2 cellular contexts compared by ENCODE assay signal in the genomic region with DNA sequence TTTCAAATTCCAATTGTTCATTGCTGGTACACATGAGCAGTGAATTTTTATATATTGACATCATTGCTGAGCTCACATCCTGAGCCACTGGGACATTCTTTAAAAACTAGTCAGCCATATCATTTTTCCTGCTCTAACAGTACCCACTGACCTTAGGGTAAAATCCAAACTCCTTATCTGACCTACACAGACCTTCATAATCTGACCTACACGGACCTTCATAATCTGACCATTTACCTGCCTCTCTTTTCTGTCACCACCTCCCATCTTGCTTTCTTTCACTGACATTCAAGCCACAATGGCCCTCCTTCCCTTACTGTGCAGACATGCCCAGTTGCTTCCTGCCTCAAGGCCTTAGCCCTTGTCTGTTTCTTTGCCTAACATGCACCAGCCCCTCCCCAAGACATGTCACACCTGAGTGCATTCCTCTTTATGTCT.
TF ChIP-seq lines count a peak whose summit lies in the region.

No MANE protein-coding gene starts in this region.

TF ChIP-seq in Ishikawa, 13 proteins besides CTCF, POLR2A, EP300 and RAD21:
- TF ChIP-seq EGR1 (IDR thresholded peaks at IDR 0.05) = no peak
- peak; percentile 41; the same call in 1 of the 2 replicates for TF ChIP-seq NFIC (IDR thresholded peaks at IDR 0.05)
- TF ChIP-seq CEBPB (IDR thresholded peaks at IDR 0.05) = no peak
- TF ChIP-seq TEAD4 (IDR thresholded peaks at IDR 0.05) = peak; percentile 58
- TF ChIP-seq, protein P1, sequence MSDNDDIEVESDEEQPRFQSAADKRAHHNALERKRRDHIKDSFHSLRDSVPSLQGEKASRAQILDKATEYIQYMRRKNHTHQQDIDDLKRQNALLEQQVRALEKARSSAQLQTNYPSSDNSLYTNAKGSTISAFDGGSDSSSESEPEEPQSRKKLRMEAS (IDR thresholded peaks at IDR 0.05) = peak; percentile 63
- peak; percentile 39; the same call in 1 of the 2 replicates for TF ChIP-seq TCF12 (IDR thresholded peaks at IDR 0.05; ENCODE audit: low read depth)
- TF ChIP-seq CREB1 (IDR thresholded peaks at IDR 0.05; ENCODE audit: low read depth) = peak; percentile 48; the same call in 1 of the 2 replicates
- peak; percentile 76 for TF ChIP-seq FOXM1 (IDR thresholded peaks at IDR 0.05; ENCODE audit: borderline replicate concordance, low read depth)
- TF ChIP-seq ZBTB7A (IDR thresholded peaks at IDR 0.05; ENCODE audit: low read depth) = no peak
- peak; percentile 48; the same call in 1 of the 2 replicates for TF ChIP-seq YY1 (IDR thresholded peaks at IDR 0.05; ENCODE audit: low read depth)

TF ChIP-seq in K562, 482 proteins besides CTCF, POLR2A, EP300 and RAD21 (continues in another document):
- TF ChIP-seq NELFE (IDR thresholded peaks at IDR 0.05; ENCODE audit: insufficient read depth, insufficient read length) = no peak
- peak; percentile 67 for TF ChIP-seq SMARCA4 (IDR thresholded peaks at IDR 0.05)
- TF ChIP-seq TEAD4 (IDR thresholded peaks at IDR 0.05; ENCODE audit: low read length) = peak; percentile 76
- no peak for TF ChIP-seq TEAD4 (CRISPR knock-in tag; IDR thresholded peaks at IDR 0.05; ENCODE audit: borderline replicate concordance)
- TF ChIP-seq POLR2AphosphoS2 (IDR thresholded peaks at IDR 0.05; ENCODE audit: low read length) = no peak
- peak; percentile 97 to 98 for TF ChIP-seq KDM1A (IDR thresholded peaks at IDR 0.05)
- TF ChIP-seq DPF2 (IDR thresholded peaks at IDR 0.05) = peak; percentile 66
- TF ChIP-seq SOX6 (IDR thresholded peaks at IDR 0.05) = peak; percentile 76
- TF ChIP-seq, protein P2, sequence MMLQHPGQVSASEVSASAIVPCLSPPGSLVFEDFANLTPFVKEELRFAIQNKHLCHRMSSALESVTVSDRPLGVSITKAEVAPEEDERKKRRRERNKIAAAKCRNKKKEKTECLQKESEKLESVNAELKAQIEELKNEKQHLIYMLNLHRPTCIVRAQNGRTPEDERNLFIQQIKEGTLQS (IDR thresholded peaks at IDR 0.05) = peak; percentile 62
- TF ChIP-seq, protein P2 (CRISPR knock-in tag; conservative IDR thresholded peaks at IDR 0.05) = no peak
- TF ChIP-seq, protein P3, sequence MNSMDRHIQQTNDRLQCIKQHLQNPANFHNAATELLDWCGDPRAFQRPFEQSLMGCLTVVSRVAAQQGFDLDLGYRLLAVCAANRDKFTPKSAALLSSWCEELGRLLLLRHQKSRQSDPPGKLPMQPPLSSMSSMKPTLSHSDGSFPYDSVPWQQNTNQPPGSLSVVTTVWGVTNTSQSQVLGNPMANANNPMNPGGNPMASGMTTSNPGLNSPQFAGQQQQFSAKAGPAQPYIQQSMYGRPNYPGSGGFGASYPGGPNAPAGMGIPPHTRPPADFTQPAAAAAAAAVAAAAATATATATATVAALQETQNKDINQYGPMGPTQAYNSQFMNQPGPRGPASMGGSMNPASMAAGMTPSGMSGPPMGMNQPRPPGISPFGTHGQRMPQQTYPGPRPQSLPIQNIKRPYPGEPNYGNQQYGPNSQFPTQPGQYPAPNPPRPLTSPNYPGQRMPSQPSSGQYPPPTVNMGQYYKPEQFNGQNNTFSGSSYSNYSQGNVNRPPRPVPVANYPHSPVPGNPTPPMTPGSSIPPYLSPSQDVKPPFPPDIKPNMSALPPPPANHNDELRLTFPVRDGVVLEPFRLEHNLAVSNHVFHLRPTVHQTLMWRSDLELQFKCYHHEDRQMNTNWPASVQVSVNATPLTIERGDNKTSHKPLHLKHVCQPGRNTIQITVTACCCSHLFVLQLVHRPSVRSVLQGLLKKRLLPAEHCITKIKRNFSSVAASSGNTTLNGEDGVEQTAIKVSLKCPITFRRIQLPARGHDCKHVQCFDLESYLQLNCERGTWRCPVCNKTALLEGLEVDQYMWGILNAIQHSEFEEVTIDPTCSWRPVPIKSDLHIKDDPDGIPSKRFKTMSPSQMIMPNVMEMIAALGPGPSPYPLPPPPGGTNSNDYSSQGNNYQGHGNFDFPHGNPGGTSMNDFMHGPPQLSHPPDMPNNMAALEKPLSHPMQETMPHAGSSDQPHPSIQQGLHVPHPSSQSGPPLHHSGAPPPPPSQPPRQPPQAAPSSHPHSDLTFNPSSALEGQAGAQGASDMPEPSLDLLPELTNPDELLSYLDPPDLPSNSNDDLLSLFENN (IDR thresholded peaks at IDR 0.05; ENCODE audit: low read depth in 2 of 2, low read length in 2 of 2) = no peak
- TF ChIP-seq TCF3 (CRISPR knock-in tag; IDR thresholded peaks at IDR 0.05) = peak; percentile 80
- TF ChIP-seq, protein P4, sequence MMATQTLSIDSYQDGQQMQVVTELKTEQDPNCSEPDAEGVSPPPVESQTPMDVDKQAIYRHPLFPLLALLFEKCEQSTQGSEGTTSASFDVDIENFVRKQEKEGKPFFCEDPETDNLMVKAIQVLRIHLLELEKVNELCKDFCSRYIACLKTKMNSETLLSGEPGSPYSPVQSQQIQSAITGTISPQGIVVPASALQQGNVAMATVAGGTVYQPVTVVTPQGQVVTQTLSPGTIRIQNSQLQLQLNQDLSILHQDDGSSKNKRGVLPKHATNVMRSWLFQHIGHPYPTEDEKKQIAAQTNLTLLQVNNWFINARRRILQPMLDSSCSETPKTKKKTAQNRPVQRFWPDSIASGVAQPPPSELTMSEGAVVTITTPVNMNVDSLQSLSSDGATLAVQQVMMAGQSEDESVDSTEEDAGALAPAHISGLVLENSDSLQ (IDR thresholded peaks at IDR 0.05) = peak; percentile 61
- TF ChIP-seq RCOR1 (IDR thresholded peaks at IDR 0.05; ENCODE audit: borderline replicate concordance in 1 of 2, low read depth in 2 of 2, low read length in 2 of 2) = peak; percentile 52 to 97; a peak in 3 of 4 replicates
- no peak for TF ChIP-seq SMAD4 (CRISPR knock-in tag; conservative IDR thresholded peaks at IDR 0.05)
- 0 out of 2 replicates have a peak, but pooled peaks have one; percentile 24 for TF ChIP-seq JUN (IDR thresholded peaks at IDR 0.05; ENCODE audit: borderline replicate concordance, low read depth, low read length)
- no peak for TF ChIP-seq JUN (CRISPR knock-in tag; IDR thresholded peaks at IDR 0.05; ENCODE audit: borderline replicate concordance)
- peak; percentile 73 for TF ChIP-seq CBFA2T2 (conservative IDR thresholded peaks at IDR 0.05)
- TF ChIP-seq, protein P5, sequence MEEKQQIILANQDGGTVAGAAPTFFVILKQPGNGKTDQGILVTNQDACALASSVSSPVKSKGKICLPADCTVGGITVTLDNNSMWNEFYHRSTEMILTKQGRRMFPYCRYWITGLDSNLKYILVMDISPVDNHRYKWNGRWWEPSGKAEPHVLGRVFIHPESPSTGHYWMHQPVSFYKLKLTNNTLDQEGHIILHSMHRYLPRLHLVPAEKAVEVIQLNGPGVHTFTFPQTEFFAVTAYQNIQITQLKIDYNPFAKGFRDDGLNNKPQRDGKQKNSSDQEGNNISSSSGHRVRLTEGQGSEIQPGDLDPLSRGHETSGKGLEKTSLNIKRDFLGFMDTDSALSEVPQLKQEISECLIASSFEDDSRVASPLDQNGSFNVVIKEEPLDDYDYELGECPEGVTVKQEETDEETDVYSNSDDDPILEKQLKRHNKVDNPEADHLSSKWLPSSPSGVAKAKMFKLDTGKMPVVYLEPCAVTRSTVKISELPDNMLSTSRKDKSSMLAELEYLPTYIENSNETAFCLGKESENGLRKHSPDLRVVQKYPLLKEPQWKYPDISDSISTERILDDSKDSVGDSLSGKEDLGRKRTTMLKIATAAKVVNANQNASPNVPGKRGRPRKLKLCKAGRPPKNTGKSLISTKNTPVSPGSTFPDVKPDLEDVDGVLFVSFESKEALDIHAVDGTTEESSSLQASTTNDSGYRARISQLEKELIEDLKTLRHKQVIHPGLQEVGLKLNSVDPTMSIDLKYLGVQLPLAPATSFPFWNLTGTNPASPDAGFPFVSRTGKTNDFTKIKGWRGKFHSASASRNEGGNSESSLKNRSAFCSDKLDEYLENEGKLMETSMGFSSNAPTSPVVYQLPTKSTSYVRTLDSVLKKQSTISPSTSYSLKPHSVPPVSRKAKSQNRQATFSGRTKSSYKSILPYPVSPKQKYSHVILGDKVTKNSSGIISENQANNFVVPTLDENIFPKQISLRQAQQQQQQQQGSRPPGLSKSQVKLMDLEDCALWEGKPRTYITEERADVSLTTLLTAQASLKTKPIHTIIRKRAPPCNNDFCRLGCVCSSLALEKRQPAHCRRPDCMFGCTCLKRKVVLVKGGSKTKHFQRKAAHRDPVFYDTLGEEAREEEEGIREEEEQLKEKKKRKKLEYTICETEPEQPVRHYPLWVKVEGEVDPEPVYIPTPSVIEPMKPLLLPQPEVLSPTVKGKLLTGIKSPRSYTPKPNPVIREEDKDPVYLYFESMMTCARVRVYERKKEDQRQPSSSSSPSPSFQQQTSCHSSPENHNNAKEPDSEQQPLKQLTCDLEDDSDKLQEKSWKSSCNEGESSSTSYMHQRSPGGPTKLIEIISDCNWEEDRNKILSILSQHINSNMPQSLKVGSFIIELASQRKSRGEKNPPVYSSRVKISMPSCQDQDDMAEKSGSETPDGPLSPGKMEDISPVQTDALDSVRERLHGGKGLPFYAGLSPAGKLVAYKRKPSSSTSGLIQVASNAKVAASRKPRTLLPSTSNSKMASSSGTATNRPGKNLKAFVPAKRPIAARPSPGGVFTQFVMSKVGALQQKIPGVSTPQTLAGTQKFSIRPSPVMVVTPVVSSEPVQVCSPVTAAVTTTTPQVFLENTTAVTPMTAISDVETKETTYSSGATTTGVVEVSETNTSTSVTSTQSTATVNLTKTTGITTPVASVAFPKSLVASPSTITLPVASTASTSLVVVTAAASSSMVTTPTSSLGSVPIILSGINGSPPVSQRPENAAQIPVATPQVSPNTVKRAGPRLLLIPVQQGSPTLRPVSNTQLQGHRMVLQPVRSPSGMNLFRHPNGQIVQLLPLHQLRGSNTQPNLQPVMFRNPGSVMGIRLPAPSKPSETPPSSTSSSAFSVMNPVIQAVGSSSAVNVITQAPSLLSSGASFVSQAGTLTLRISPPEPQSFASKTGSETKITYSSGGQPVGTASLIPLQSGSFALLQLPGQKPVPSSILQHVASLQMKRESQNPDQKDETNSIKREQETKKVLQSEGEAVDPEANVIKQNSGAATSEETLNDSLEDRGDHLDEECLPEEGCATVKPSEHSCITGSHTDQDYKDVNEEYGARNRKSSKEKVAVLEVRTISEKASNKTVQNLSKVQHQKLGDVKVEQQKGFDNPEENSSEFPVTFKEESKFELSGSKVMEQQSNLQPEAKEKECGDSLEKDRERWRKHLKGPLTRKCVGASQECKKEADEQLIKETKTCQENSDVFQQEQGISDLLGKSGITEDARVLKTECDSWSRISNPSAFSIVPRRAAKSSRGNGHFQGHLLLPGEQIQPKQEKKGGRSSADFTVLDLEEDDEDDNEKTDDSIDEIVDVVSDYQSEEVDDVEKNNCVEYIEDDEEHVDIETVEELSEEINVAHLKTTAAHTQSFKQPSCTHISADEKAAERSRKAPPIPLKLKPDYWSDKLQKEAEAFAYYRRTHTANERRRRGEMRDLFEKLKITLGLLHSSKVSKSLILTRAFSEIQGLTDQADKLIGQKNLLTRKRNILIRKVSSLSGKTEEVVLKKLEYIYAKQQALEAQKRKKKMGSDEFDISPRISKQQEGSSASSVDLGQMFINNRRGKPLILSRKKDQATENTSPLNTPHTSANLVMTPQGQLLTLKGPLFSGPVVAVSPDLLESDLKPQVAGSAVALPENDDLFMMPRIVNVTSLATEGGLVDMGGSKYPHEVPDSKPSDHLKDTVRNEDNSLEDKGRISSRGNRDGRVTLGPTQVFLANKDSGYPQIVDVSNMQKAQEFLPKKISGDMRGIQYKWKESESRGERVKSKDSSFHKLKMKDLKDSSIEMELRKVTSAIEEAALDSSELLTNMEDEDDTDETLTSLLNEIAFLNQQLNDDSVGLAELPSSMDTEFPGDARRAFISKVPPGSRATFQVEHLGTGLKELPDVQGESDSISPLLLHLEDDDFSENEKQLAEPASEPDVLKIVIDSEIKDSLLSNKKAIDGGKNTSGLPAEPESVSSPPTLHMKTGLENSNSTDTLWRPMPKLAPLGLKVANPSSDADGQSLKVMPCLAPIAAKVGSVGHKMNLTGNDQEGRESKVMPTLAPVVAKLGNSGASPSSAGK (IDR thresholded peaks at IDR 0.05) = no peak
- TF ChIP-seq ZNF668 (CRISPR knock-in tag; IDR thresholded peaks at IDR 0.05) = no peak
- no peak for TF ChIP-seq ELF2 (CRISPR knock-in tag; IDR thresholded peaks at IDR 0.05)
- no peak for TF ChIP-seq JUND (IDR thresholded peaks at IDR 0.05; ENCODE audit: borderline replicate concordance, low read depth, low read length)
- peak; percentile 40; the same call in 1 of the 3 replicates for TF ChIP-seq JUND (tag; IDR thresholded peaks at IDR 0.05; ENCODE audit: borderline replicate concordance, low read depth, low read length)
- no peak for TF ChIP-seq JUNB (CRISPR knock-in tag; conservative IDR thresholded peaks at IDR 0.05)
- TF ChIP-seq GABPB1 (CRISPR knock-in tag; IDR thresholded peaks at IDR 0.05) = no peak
- 0 out of 4 replicates have a peak, but pooled peaks of 1 of the 2 experiments have one; percentile 15 for TF ChIP-seq TBL1XR1 (IDR thresholded peaks at IDR 0.05; ENCODE audit: low read length in 2 of 2)
- TF ChIP-seq ARID1B (IDR thresholded peaks at IDR 0.05) = peak; percentile 88
- TF ChIP-seq CBFA2T3 (IDR thresholded peaks at IDR 0.05) = peak; percentile 87
- no peak for TF ChIP-seq HMG20B (CRISPR knock-in tag; IDR thresholded peaks at IDR 0.05)
- TF ChIP-seq HLTF (IDR thresholded peaks at IDR 0.05) = no peak
- no peak for TF ChIP-seq RBM25 (IDR thresholded peaks at IDR 0.05; ENCODE audit: low read depth, low read length, severe bottlenecking)
- TF ChIP-seq HDAC2 (IDR thresholded peaks at IDR 0.05) = peak; percentile 92
- TF ChIP-seq ATF7 (IDR thresholded peaks at IDR 0.05) = 0 out of 2 replicates have a peak, but pooled peaks have one; percentile 22
- TF ChIP-seq, protein P6, sequence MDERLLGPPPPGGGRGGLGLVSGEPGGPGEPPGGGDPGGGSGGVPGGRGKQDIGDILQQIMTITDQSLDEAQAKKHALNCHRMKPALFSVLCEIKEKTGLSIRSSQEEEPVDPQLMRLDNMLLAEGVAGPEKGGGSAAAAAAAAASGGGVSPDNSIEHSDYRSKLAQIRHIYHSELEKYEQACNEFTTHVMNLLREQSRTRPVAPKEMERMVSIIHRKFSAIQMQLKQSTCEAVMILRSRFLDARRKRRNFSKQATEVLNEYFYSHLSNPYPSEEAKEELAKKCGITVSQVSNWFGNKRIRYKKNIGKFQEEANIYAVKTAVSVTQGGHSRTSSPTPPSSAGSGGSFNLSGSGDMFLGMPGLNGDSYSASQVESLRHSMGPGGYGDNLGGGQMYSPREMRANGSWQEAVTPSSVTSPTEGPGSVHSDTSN (CRISPR knock-in tag; IDR thresholded peaks at IDR 0.05; ENCODE audit: low read depth) = no peak
- TF ChIP-seq, protein P6 (tag; conservative IDR thresholded peaks at IDR 0.05; ENCODE audit: low read depth) = peak; percentile 49; the same call in 1 of the 2 replicates
- TF ChIP-seq CTBP1 (IDR thresholded peaks at IDR 0.05; ENCODE audit: borderline replicate concordance) = peak; percentile 73
- TF ChIP-seq FOSL1 (tag; conservative IDR thresholded peaks at IDR 0.05) = peak; percentile 54
- TF ChIP-seq NRF1 (conservative IDR thresholded peaks at IDR 0.05 in 1 of 2, IDR thresholded peaks at IDR 0.05 in 1 of 2) = 0 out of 4 replicates have a peak, but pooled peaks of 1 of the 2 experiments have one; percentile 16
- peak; percentile 85 for TF ChIP-seq MEIS2 (IDR thresholded peaks at IDR 0.05; ENCODE audit: partially characterized antibody)
